ENCODE assay signal across 11 cellular contexts in genomic region chr9:135074354-135075233, GRCh38. TPM values are rescaled to one million over a fixed set of nuclear protein-coding genes. Genes with fewer than 3 reads are reported as not detected.
DNase-seq lines count a peak whose midpoint lies in the region; ATAC-seq and TF ChIP-seq lines count a peak whose summit lies in the region.
"Had no signal": no experiment of that assay in that cellular context is flagged by ENCODE, and none has a peak within 500 bp of the region (broad histone marks: within the 10 kb centered on the region; RNA-seq: fewer than 3 reads in every experiment).

No MANE protein-coding gene starts in this region.

- peaks cover 4% of the 10 kb centered on the region for H3K36me3 ChIP-seq in BE2C

- H3K9me3 Mint-ChIP-seq in WTC11, result no peaks in the 10 kb centered on the region
- H3K9me3 Mint-ChIP-seq in HFFc6, result no peaks in the 10 kb centered on the region

- H3K4me3 ChIP-seq in BE2C (ENCODE audit: low read depth, low read length), result peak overlapping the region; percentile 87

- peaks cover 18% of the 10 kb centered on the region for H3K4me1 Mint-ChIP-seq in WTC11
- no peaks in the 10 kb centered on the region for H3K4me1 Mint-ChIP-seq in HFFc6 (ENCODE audit: low read depth)
- H3K4me1 Mint-ChIP-seq: activated CD4-positive, alpha-beta T cell treated with anti-CD3 and anti-CD28 coated beads for 36 hours had no signal

- POLR2A ChIA-PET in WTC11 (lab: Charles Lee), result no interaction called here

- peaks cover 24% of the 10 kb centered on the region for H3K27me3 Mint-ChIP-seq in WTC11 (ENCODE audit: low read depth)
- H3K27me3 Mint-ChIP-seq in HFFc6 (ENCODE audit: insufficient read depth), result peaks cover 24% of the 10 kb centered on the region

- H3K4me3 Mint-ChIP-seq in WTC11 (peak overlapping the region; percentile 63), HFFc6 (no peak overlapping the region)
- H3K4me3 Mint-ChIP-seq: activated CD4-positive, alpha-beta T cell treated with anti-CD3 and anti-CD28 coated beads for 36 hours had no signal

- no peak overlapping the region for H3K27ac Mint-ChIP-seq in WTC11
- no peak overlapping the region for H3K27ac Mint-ChIP-seq in HFFc6
- H3K27ac Mint-ChIP-seq: activated CD4-positive, alpha-beta T cell treated with anti-CD3 and anti-CD28 coated beads for 36 hours; CD4-positive, alpha-beta memory T cell had no signal

- ATAC-seq in WTC11, result peak; percentile 73
- ATAC-seq in HG03378 (IDR thresholded peaks at IDR 0.05; ENCODE audit: unreplicated experiment), result no peak
- ATAC-seq in HG02642 (IDR thresholded peaks at IDR 0.05; ENCODE audit: poor library complexity, unreplicated experiment), result no peak
- ATAC-seq: activated CD4-positive, alpha-beta T cell treated with anti-CD3 and anti-CD28 coated beads for 36 hours; Panc1 had no signal

- TF ChIP-seq CTCF in BE2C (IDR thresholded peaks at IDR 0.05; ENCODE audit: low read depth, low read length), result no peak
- no peak for TF ChIP-seq CTCF in WTC11 (IDR thresholded peaks at IDR 0.05)
- TF ChIP-seq CTCF in HFFc6 (IDR thresholded peaks at IDR 0.05), result no peak

- no peaks in the 10 kb centered on the region for H3K36me3 Mint-ChIP-seq in WTC11
- H3K36me3 Mint-ChIP-seq in HFFc6 (ENCODE audit: low read depth), result no peaks in the 10 kb centered on the region
- H3K36me3 Mint-ChIP-seq: CD4-positive, alpha-beta memory T cell had no signal

- H3K4me1 ChIP-seq in BE2C, result peaks cover 12% of the 10 kb centered on the region; the same call in 1 of the 2 replicates

- H3K27me3 ChIP-seq in BE2C, result no peaks in the 10 kb centered on the region

- no peaks in the 10 kb centered on the region for H3K9me3 ChIP-seq in BE2C

- CTCF ChIA-PET in WTC11 (lab: Charles Lee), result interaction anchor here (1.3 to 1.5 kb wide), 2 partner anchors 11 to 385 kb away, joined by 4 read pairs; no protein-coding TSS in a partner anchor

- no peak for DNase-seq in BE2C
- DNase-seq in WTC11 (ENCODE audit: low spot score), result no peak
- peak; percentile 76 for DNase-seq in iPS-NIHi7 (ENCODE audit: extremely low spot score)
- DNase-seq in retina, result peak; percentile 10
- no peak for DNase-seq in stimulated activated CD4-positive, alpha-beta T cell treated with anti-CD3 and anti-CD28 coated beads, Interleukin-4, amount 100 ng/mL, for 1 hour
- no peak for DNase-seq in HFFc6
- DNase-seq: activated CD4-positive, alpha-beta T cell treated with anti-CD3 and anti-CD28 coated beads for 36 hours; CD4-positive, alpha-beta memory T cell had no signal

TF ChIP-seq in WTC11, 78 proteins besides CTCF, POLR2A, EP300 and RAD21:
- TF ChIP-seq NFYB (CRISPR knock-in tag; conservative IDR thresholded peaks at IDR 0.05; ENCODE audit: low read depth) (no peak), USF2 (CRISPR knock-in tag; IDR thresholded peaks at IDR 0.05) (no peak), ZNF396 (CRISPR knock-in tag; IDR thresholded peaks at IDR 0.05; ENCODE audit: borderline replicate concordance) (no peak), GABPB1 (CRISPR knock-in tag; IDR thresholded peaks at IDR 0.05) (no peak), KAT7 (CRISPR knock-in tag; IDR thresholded peaks at IDR 0.05; ENCODE audit: borderline replicate concordance) (no peak), ESRRA (CRISPR knock-in tag; IDR thresholded peaks at IDR 0.05; ENCODE audit: borderline replicate concordance) (no peak), TP53 (CRISPR knock-in tag; IDR thresholded peaks at IDR 0.05) (no peak), ZMAT4 (CRISPR knock-in tag; IDR thresholded peaks at IDR 0.05) (no peak), NR2C2 (CRISPR knock-in tag; IDR thresholded peaks at IDR 0.05) (no peak), ZBTB21 (CRISPR knock-in tag; IDR thresholded peaks at IDR 0.05; ENCODE audit: borderline replicate concordance) (no peak), MAX (CRISPR knock-in tag; IDR thresholded peaks at IDR 0.05) (peak; percentile 75), ARID4B (CRISPR knock-in tag; IDR thresholded peaks at IDR 0.05; ENCODE audit: borderline replicate concordance) (0 out of 2 replicates have a peak, but pooled peaks have one; percentile 33), PRDM15 (CRISPR knock-in tag; IDR thresholded peaks at IDR 0.05) (no peak), MYBL2 (CRISPR knock-in tag; IDR thresholded peaks at IDR 0.05) (0 out of 2 replicates have a peak, but pooled peaks have one; percentile 21)

RNA-seq across cellular contexts. Expression of gene OLFM1, which starts 12.9 kb away (rescaled TPM):
- polyA plus RNA-seq in BE2C (2012; ENCODE audit: insufficient read depth, insufficient read length, low read depth), result 298 TPM
- total RNA-seq in WTC11 (2021), result 31.8 to 37.6 TPM (median 31.9 TPM) in 3 replicates
- under 1 TPM in 2 of 6 experiments, not detected in 4; 0.07 to 0.15 TPM for total RNA-seq in HFFc6 (2021; fragmentation: NEBNext Ultra II Directional; extraction: Animal tissue kit (Norgen Biotek cat#: 25700))
- total RNA-seq: activated CD4-positive, alpha-beta T cell treated with anti-CD3 and anti-CD28 coated beads for 36 hours; CD4-positive, alpha-beta memory T cell had no signal
- polyA plus RNA-seq: CD4-positive, alpha-beta memory T cell had no signal

Comparison
In these comparisons a context has a peak if more than half of its experiments do, and no peak if none do; other contexts are left out.
1. DNase-seq: peak in iPS-NIHi7 (single experiment) and retina (single experiment); none in BE2C (single experiment), WTC11 (single experiment), stimulated activated CD4-positive, alpha-beta T cell treated with anti-CD3 and anti-CD28 coated beads, Interleukin-4, amount 100 ng/mL, for 1 hour (single experiment) and HFFc6 (single experiment).
2. RNA of gene OLFM1, which starts 12.9 kb away (total RNA-seq): 31.8 to 37.6 TPM in WTC11; 0.07 to 0.15 TPM in HFFc6; every median in the first group is over 10 times any median in the second.